18 cellular contexts compared by ENCODE assay signal in genomic region chr2:46236006-46236875, GRCh38.
A peak's percentile ranks its signal among the peaks of the same experiment; 100 is the strongest.
DNase-seq lines count a peak whose midpoint lies in the region; ATAC-seq and TF ChIP-seq lines count a peak whose summit lies in the region.
"Had no signal": no experiment of that assay in that cellular context is flagged by ENCODE, and none has a peak within 500 bp of the region (broad histone marks: within the 10 kb centered on the region; RNA-seq: fewer than 3 reads in every experiment).

No MANE protein-coding gene starts in this region.

- H3K36me3 Mint-ChIP-seq in CD4-positive, CD25-positive, alpha-beta regulatory T cell: peaks cover 4% of the 10 kb centered on the region
- H3K36me3 Mint-ChIP-seq in activated CD8-positive, alpha-beta T cell treated with anti-CD3 and anti-CD28 coated beads, Interleukin-2, amount 10 ng/mL, durations not matched to agents 7 days and 5 days (ENCODE audit: low read depth): peaks cover 2% of the 10 kb centered on the region

- H3K4me3 ChIP-seq in CD4-positive, CD25-positive, alpha-beta regulatory T cell (ENCODE audit: low read depth, low read length): no peak overlapping the region
- H3K4me3 ChIP-seq in DND-41 (ENCODE audit: low read depth in 1 of 2, low read length in 2 of 2): no peak overlapping the region
- H3K4me3 ChIP-seq in MM.1S (ENCODE audit: low read length): no peak overlapping the region
- H3K4me3 ChIP-seq: SK-N-MC had no signal

- peaks cover 0 to 1% (median 0%) of the 10 kb centered on the region in 7 donors for H3K9me3 Mint-ChIP-seq in CD4-positive, CD25-positive, alpha-beta regulatory T cell
- no peaks in the 10 kb centered on the region for H3K9me3 Mint-ChIP-seq in activated CD8-positive, alpha-beta T cell treated with anti-CD3 and anti-CD28 coated beads, Interleukin-2, amount 10 ng/mL, durations not matched to agents 7 days and 5 days (ENCODE audit: insufficient read depth)
- H3K9me3 Mint-ChIP-seq: CD4-positive, alpha-beta T cell had no signal

- H3K27ac ChIP-seq in CD4-positive, CD25-positive, alpha-beta regulatory T cell (ENCODE audit: insufficient read depth, low read length, poor library complexity, severe bottlenecking): no peak overlapping the region
- H3K27ac ChIP-seq in DND-41 (ENCODE audit: low read length): peak overlapping the region; percentile 71
- no peak overlapping the region for H3K27ac ChIP-seq in MM.1S (ENCODE audit: low read length)
- H3K27ac ChIP-seq: KMS-11, SK-N-MC had no signal

- H3K9me3 ChIP-seq in CD4-positive, CD25-positive, alpha-beta regulatory T cell (ENCODE audit: control insufficient read depth in 2 of 2, low read length in 2 of 2): no peaks in the 10 kb centered on the region
- H3K9me3 ChIP-seq in DND-41 (ENCODE audit: insufficient read depth, low read length, severe bottlenecking): no peaks in the 10 kb centered on the region
- H3K9me3 ChIP-seq in MM.1S (replicated peaks; ENCODE audit: insufficient read depth, low read length): no peaks in the 10 kb centered on the region

- no peaks in the 10 kb centered on the region for H3K79me2 ChIP-seq in DND-41 (ENCODE audit: insufficient read depth, low read length)
- H3K79me2 ChIP-seq in MM.1S (ENCODE audit: low read length): no peaks in the 10 kb centered on the region

- DNase-seq in CD4-positive, CD25-positive, alpha-beta regulatory T cell: peak in 1 of 3 donors; percentile 45
- DNase-seq in DND-41 (peak; percentile 65), MM.1S (peak; percentile 17), COLO829 (ENCODE audit: low spot score) (no peak), head of caudate nucleus (no peak)
- peak; percentile 48 for DNase-seq in activated CD8-positive, alpha-beta T cell treated with anti-CD3 and anti-CD28 coated beads, Interleukin-2, amount 10 ng/mL, durations not matched to agents 7 days and 5 days
- DNase-seq: CD4-positive, alpha-beta T cell; DMS79; NCI-H1105 treated with DMSO at 0.1 percent for 48 hours; NCI-H1694 treated with DMSO at 0.1 percent for 48 hours; NCI-H2107; NCI-H2227 treated with DMSO at 0.1 percent for 48 hours; NCI-H524 had no signal

- H3K4me1 ChIP-seq in CD4-positive, CD25-positive, alpha-beta regulatory T cell (ENCODE audit: control insufficient read depth, insufficient read depth, low read length, poor library complexity, severe bottlenecking): peaks cover 26% of the 10 kb centered on the region
- H3K4me1 ChIP-seq in DND-41 (ENCODE audit: insufficient read depth, low read length) (peaks cover 36% of the 10 kb centered on the region), MM.1S (ENCODE audit: low read length) (0 out of 2 replicates have a peak, but pooled peaks cover 19% of the 10 kb centered on the region)

- H3K4me2 ChIP-seq in DND-41 (ENCODE audit: insufficient read depth, low read length) (peak overlapping the region; percentile 15; the same call in 1 of the 2 replicates), MM.1S (ENCODE audit: low read depth, low read length) (no peak overlapping the region)
- H3K4me2 ChIP-seq: KMS-11 had no signal

- CTCF ChIA-PET in activated CD8-positive, alpha-beta T cell treated with anti-CD3 and anti-CD28 coated beads, Interleukin-2, amount 10 ng/mL, durations not matched to agents 7 days and 5 days (lab: Charles Lee): interaction anchor here (0.6 to 0.8 kb wide), 2 partner anchors 29 to 51 kb away, joined by 3 read pairs; no protein-coding TSS in a partner anchor

- H3K4me1 Mint-ChIP-seq in CD4-positive, CD25-positive, alpha-beta regulatory T cell: peaks cover 5 to 40% (median 34%) of the 10 kb centered on the region in 4 donors
- H3K4me1 Mint-ChIP-seq in activated CD8-positive, alpha-beta T cell treated with anti-CD3 and anti-CD28 coated beads, Interleukin-2, amount 10 ng/mL, durations not matched to agents 7 days and 5 days (ENCODE audit: low read depth): peaks cover 38% of the 10 kb centered on the region

- POLR2A ChIA-PET in activated CD8-positive, alpha-beta T cell treated with anti-CD3 and anti-CD28 coated beads, Interleukin-2, amount 10 ng/mL, durations not matched to agents 7 days and 5 days (lab: Charles Lee): no interaction called here

- H3K27ac Mint-ChIP-seq in CD4-positive, CD25-positive, alpha-beta regulatory T cell: peak overlapping the region in 2 of 3 donors; percentile 74 to 81
- H3K27ac Mint-ChIP-seq in activated CD8-positive, alpha-beta T cell treated with anti-CD3 and anti-CD28 coated beads, Interleukin-2, amount 10 ng/mL, durations not matched to agents 7 days and 5 days: peak overlapping the region; percentile 33
- H3K27ac Mint-ChIP-seq: CD4-positive, alpha-beta T cell had no signal

- 0 out of 2 replicates have a peak overlapping the region, but pooled peaks have one; percentile 11 for H3K9ac ChIP-seq in DND-41 (ENCODE audit: low read depth, low read length)
- H3K9ac ChIP-seq in MM.1S (ENCODE audit: low read length): no peak overlapping the region
- H3K9ac ChIP-seq: KMS-11 had no signal

- H3K27me3 ChIP-seq in CD4-positive, CD25-positive, alpha-beta regulatory T cell (ENCODE audit: control insufficient read depth, insufficient read depth, low read length): no peaks in the 10 kb centered on the region
- no peaks in the 10 kb centered on the region for H3K27me3 ChIP-seq in DND-41 (ENCODE audit: insufficient read depth, low read length, poor library complexity)
- H3K27me3 ChIP-seq in MM.1S (replicated peaks; ENCODE audit: insufficient read depth, low read length): no peaks in the 10 kb centered on the region

- H2AFZ ChIP-seq in DND-41 (ENCODE audit: low read depth, low read length): peak overlapping the region; percentile 61
- H2AFZ ChIP-seq in MM.1S (ENCODE audit: low read length): no peak overlapping the region

- H3K4me3 Mint-ChIP-seq in CD4-positive, CD25-positive, alpha-beta regulatory T cell: no peak overlapping the region
- no peak overlapping the region for H3K4me3 Mint-ChIP-seq in activated CD8-positive, alpha-beta T cell treated with anti-CD3 and anti-CD28 coated beads, Interleukin-2, amount 10 ng/mL, durations not matched to agents 7 days and 5 days
- H3K4me3 Mint-ChIP-seq: CD4-positive, alpha-beta T cell had no signal

- H4K20me1 ChIP-seq in DND-41 (ENCODE audit: insufficient read depth, low read length) (no peaks in the 10 kb centered on the region), MM.1S (ENCODE audit: insufficient read depth, low read length) (no peaks in the 10 kb centered on the region)

- no peak for ATAC-seq in CD4-positive, CD25-positive, alpha-beta regulatory T cell (ENCODE audit: low read depth in 2 of 2)
- ATAC-seq in DND-41 (ENCODE audit: insufficient read depth, low read depth) (peak; percentile 94), HG03520 (IDR thresholded peaks at IDR 0.05; ENCODE audit: unreplicated experiment) (no peak)
- ATAC-seq in activated CD8-positive, alpha-beta T cell treated with anti-CD3 and anti-CD28 coated beads, Interleukin-2, amount 10 ng/mL, durations not matched to agents 7 days and 5 days: peak; percentile 46
- ATAC-seq: Panc1, Right ventricle myocardium inferior had no signal

- H3K9me2 ChIP-seq in MM.1S (replicated peaks; ENCODE audit: insufficient read depth, low read length): no peaks in the 10 kb centered on the region

- intact Hi-C loops in head of caudate nucleus (cut with DNase I): no loop called here

- H3K36me3 ChIP-seq in CD4-positive, CD25-positive, alpha-beta regulatory T cell (ENCODE audit: control insufficient read depth, insufficient read depth, low read length): no peaks in the 10 kb centered on the region
- H3K36me3 ChIP-seq in DND-41 (ENCODE audit: insufficient read depth, low read length): no peaks in the 10 kb centered on the region
- no peaks in the 10 kb centered on the region for H3K36me3 ChIP-seq in MM.1S (replicated peaks; ENCODE audit: insufficient read depth, low read length)

- no peaks in the 10 kb centered on the region for H3K27me3 Mint-ChIP-seq in CD4-positive, CD25-positive, alpha-beta regulatory T cell
- H3K27me3 Mint-ChIP-seq in activated CD8-positive, alpha-beta T cell treated with anti-CD3 and anti-CD28 coated beads, Interleukin-2, amount 10 ng/mL, durations not matched to agents 7 days and 5 days (ENCODE audit: low read depth): peaks cover 4% of the 10 kb centered on the region
- H3K27me3 Mint-ChIP-seq: CD4-positive, alpha-beta T cell had no signal

- H3F3A ChIP-seq in MM.1S (ENCODE audit: insufficient read depth, low read length): no peaks in the 10 kb centered on the region

- TF ChIP-seq CTCF in DND-41 (IDR thresholded peaks at IDR 0.05; ENCODE audit: borderline replicate concordance, extremely low read depth, low read length, poor library complexity, severe bottlenecking) (no peak), MM.1S (IDR thresholded peaks at IDR 0.05; ENCODE audit: low read length) (no peak)

Comparison
In these comparisons a context has a peak if more than half of its experiments do, and no peak if none do; other contexts are left out.
1. ATAC-seq: peak in DND-41 (single experiment) and activated CD8-positive, alpha-beta T cell treated with anti-CD3 and anti-CD28 coated beads, Interleukin-2, amount 10 ng/mL, durations not matched to agents 7 days and 5 days (single experiment); none in CD4-positive, CD25-positive, alpha-beta regulatory T cell (0 of 2) and HG03520 (single experiment).
2. DNase-seq: peak in DND-41 (single experiment), MM.1S (single experiment) and activated CD8-positive, alpha-beta T cell treated with anti-CD3 and anti-CD28 coated beads, Interleukin-2, amount 10 ng/mL, durations not matched to agents 7 days and 5 days (single experiment); none in COLO829 (single experiment) and head of caudate nucleus (0 of 42).